8 cellular contexts compared by ENCODE assay signal in the genomic region with DNA sequence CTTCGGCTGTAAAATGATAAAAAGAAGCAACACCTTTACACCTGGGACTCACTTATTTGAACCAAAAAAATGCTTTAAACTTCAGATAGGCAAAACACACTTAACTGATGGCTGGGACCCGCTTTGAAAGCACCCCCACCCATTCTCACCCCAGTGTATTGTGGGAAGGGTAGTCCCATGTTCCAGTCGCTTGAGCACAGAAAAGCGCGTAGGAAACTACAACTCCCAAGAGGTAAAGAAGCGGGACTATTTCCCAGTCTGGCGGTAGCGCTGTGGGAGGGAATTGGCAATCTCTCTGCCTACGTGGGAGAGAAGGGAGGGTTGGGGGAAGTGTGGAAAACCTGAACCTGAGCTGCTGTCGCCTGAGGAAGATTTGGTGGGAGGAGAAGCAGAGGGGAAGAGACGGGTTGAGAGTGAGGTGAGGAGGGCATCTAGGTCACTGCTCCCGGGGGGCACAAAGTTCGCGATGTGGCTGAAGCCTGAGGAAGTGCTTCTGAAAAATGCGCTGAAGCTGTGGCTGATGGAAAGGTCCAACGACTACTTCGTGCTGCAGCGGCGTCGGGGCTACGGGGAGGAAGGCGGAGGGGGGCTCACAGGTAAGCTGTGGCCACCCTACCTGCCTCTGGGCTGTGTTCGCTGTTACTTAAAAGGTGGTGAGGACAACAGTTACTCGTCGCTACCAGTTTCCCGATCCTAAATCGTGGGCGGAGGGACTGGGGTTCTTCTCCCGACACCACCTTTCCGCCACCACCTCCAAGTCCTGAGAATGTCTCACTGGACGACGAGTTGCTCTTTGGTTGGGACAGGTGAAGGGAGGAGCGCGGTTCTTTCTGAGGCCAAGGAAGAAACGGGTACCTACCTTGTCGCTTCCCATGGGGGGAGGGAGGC. TPM values are rescaled to one million over a fixed set of nuclear protein-coding genes. Genes with fewer than 3 reads are reported as not detected.
DNase-seq lines count a peak whose midpoint lies in the region; ATAC-seq and TF ChIP-seq lines count a peak whose summit lies in the region.

TSS of gene TBC1D8B (plus strand) at position 286 of the 888 bp plus-strand sequence. CDS start at position 467, 181 bp downstream.

- DNase-seq in DMS153 treated with DMSO at 0.1 percent for 48 hours (lab: John Stamatoyannopoulos, UW; ENCODE audit: unreplicated experiment) = peak; percentile 80
- DNase-seq in HT-29 (ENCODE audit: low spot score) = peak; percentile 95
- peak in 2 of 3 donors; percentile 70 to 82 for DNase-seq in Peyer's patch
- peak; percentile 92 for DNase-seq in astrocyte of the spinal cord (ENCODE audit: low read depth, low spot score)
- DNase-seq in right cardiac atrium = peak; percentile 71 to 85 (median 78)
- peak; percentile 85 for DNase-seq in posterior vena cava (ENCODE audit: low spot score)
- DNase-seq in NK-92 treated with Interleukin-12 subunit alpha and Interleukin-12 subunit beta, amount 100 ng/mL, for 24 hours (lab: John Stamatoyannopoulos, UW) = no peak

- H3K9me3 ChIP-seq in Peyer's patch (no peaks in the 10 kb centered on the region), right cardiac atrium (ENCODE audit: control insufficient read depth, low read length) (no peaks in the 10 kb centered on the region)

- TF ChIP-seq CTCF in Peyer's patch (IDR thresholded peaks at IDR 0.05) (no peak), astrocyte of the spinal cord (IDR thresholded peaks at IDR 0.05; ENCODE audit: low read depth, low read length) (no peak)

- TF ChIP-seq POLR2A in Peyer's patch (IDR thresholded peaks at IDR 0.05) = peak; percentile 47 to 60

- H3K27me3 ChIP-seq in Peyer's patch = no peaks in the 10 kb centered on the region
- H3K27me3 ChIP-seq in right cardiac atrium (ENCODE audit: control insufficient read depth, insufficient read depth) = no peaks in the 10 kb centered on the region

- peak; percentile 98 for ATAC-seq in GM21423 (IDR thresholded peaks at IDR 0.05; ENCODE audit: unreplicated experiment)
- peak; percentile 100 for ATAC-seq in right cardiac atrium

- H3K4me3 ChIP-seq in Peyer's patch (peak within 1 kb of the TSS; percentile 41 to 65 (median 52)), astrocyte of the spinal cord (ENCODE audit: low read depth, low read length) (peak within 1 kb of the TSS; percentile 66), right cardiac atrium (ENCODE audit: low read length) (peak within 1 kb of the TSS; percentile 95)

- in situ Hi-C loops in astrocyte of the spinal cord (cut with HindIII; ENCODE audit: low sequenced_read_pairs) = no loop called here

- H3K36me3 ChIP-seq in Peyer's patch = no peaks in the 10 kb centered on the region

- intact Hi-C loops in right cardiac atrium (cut with DNase I) = no loop called here
- intact Hi-C loops in posterior vena cava (cut with DNase I) = no loop called here

- H3K4me1 ChIP-seq in Peyer's patch (no peaks in the 10 kb centered on the region), right cardiac atrium (ENCODE audit: control insufficient read depth, insufficient read depth, low read length) (no peaks in the 10 kb centered on the region)

- under 1% methylated on average over 36 of the region's 36 CpGs for WGBS in right cardiac atrium

- H3K27ac ChIP-seq in Peyer's patch (peak within 1 kb of the TSS in 3 of 4 donors; percentile 43 to 77 (median 71)), right cardiac atrium (ENCODE audit: low read length) (peak within 1 kb of the TSS; percentile 68)

RNA-seq across cellular contexts. Expression of gene TBC1D8B, which starts in this region (rescaled TPM):
- total RNA-seq in HT-29 (2014; rRNA removed; shearing (Covaris generic)) = 1.5 and 2.5 TPM in 2 replicates
- 10 to 100 TPM; 12.4 to 15.6 (median 14.2) TPM for total RNA-seq in Peyer's patch
- total RNA-seq in right cardiac atrium = 1 to 10 TPM; 4.1 to 6.8 (median 6.0) TPM
- 1.9 TPM for polyA plus RNA-seq in right cardiac atrium
- 1 to 10 TPM; 9.2 to 9.4 TPM for total RNA-seq in posterior vena cava
